ENCODE assay signal across 26 cellular contexts in the genomic region with DNA sequence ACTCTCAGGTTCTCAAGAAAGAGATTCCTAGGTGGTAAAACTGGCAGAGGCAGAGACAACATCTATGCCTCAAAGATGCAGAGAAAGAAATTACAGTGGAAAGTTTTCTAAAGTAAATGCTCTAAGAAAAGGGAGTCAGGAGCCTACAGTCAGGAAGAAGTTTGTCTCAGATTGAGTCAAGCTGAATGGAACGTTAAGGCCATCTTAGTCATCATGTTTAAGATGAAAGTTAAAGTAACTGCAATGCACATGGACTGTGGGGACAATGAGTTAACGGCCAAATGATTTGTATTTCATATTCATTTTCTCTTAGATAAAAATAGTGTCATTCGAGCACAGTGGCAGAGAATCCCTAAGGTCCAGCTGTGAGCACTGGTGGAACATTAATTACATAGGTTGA.
"Had no signal": no experiment of that assay in that cellular context is flagged by ENCODE, and none has a peak within 500 bp of the region (broad histone marks: within the 10 kb centered on the region; RNA-seq: fewer than 3 reads in every experiment).

No MANE protein-coding gene starts in this region.

- DNase-seq: activated CD4-positive, alpha-beta T cell treated with anti-CD3 and anti-CD28 coated beads for 4 hours; activated CD4-positive, alpha-beta T cell treated with anti-CD3 and anti-CD28 coated beads, Interleukin-2, amount 50 U/mL, for 4 hours; activated CD8-positive, alpha-beta memory T cell treated with anti-CD3 and anti-CD28 coated beads, Interleukin-2, amount 50 U/mL, for 48 hours; activated CD8-positive, alpha-beta T cell treated with anti-CD3 and anti-CD28 coated beads, Interleukin-2, amount 10 ng/mL, durations not matched to agents 7 days and 5 days; activated effector memory CD4-positive, alpha-beta T cell treated with Interleukin-2 at 50 U/mL for 16 hours; activated naive CD4-positive, alpha-beta T cell; activated T-cell treated with anti-CD3 and anti-CD28 coated beads, Interleukin-2, amount 50 U/mL, for 24 hours; aorta; caudate nucleus; colonic mucosa; NCI-H1092; NCI-H1417; NCI-H1930; NCI-H2171; NCI-H226; NCI-H526; NCI-H82; OCI-M1; Right ventricle myocardium superior; SJCRH30; SK-N-SH; T-helper 1 cell had no signal

- H3K9me3 ChIP-seq: breast epithelium, colonic mucosa, SJCRH30, SK-N-SH had no signal

- H3K36me3 ChIP-seq: breast epithelium, colonic mucosa, SJCRH30 had no signal

- H3K4me1 ChIP-seq: breast epithelium, colonic mucosa, SJCRH30 had no signal

- H3K4me3 ChIP-seq: breast epithelium, colonic mucosa, SJCRH30 had no signal

- H3K27me3 ChIP-seq: breast epithelium, colonic mucosa, SJCRH30 had no signal

- H3K9ac ChIP-seq: SK-N-SH had no signal

- H3K4me2 ChIP-seq: SK-N-SH had no signal

- ATAC-seq: activated CD4-positive, CD25-positive, alpha-beta regulatory T cell treated with anti-CD3 and anti-CD28 coated beads, Interleukin-2, amount 50 U/mL, for 24 hours; activated CD8-positive, alpha-beta T cell treated with anti-CD3 and anti-CD28 coated beads, Interleukin-2, amount 10 ng/mL, durations not matched to agents 7 days and 5 days; Panc1 had no signal

- H3K27ac ChIP-seq: breast epithelium, colonic mucosa, RWPE1, SJCRH30 had no signal
